ENCODE assay signal across 8 cellular contexts in genomic region chr2:106582431-106583143, GRCh38.
DNase-seq lines count a peak whose midpoint lies in the region; ATAC-seq, FAIRE-seq and TF ChIP-seq lines count a peak whose summit lies in the region.

No MANE protein-coding gene starts in this region.

- no peaks in the 10 kb centered on the region for H3K79me2 ChIP-seq in OCI-LY7 (ENCODE audit: insufficient read depth, low read depth, low read length)

- 7 to 8% (median 7%) methylated on average over 14 of the region's 14 CpGs for WGBS in stomach, 5 donors

- 0 out of 2 replicates have a peak, but pooled peaks cover 2% of the 10 kb centered on the region for H3K9me3 ChIP-seq in HUES6 (ENCODE audit: control insufficient read depth, insufficient read depth, low read depth, low read length)
- no peaks in the 10 kb centered on the region for H3K9me3 ChIP-seq in OCI-LY7 (ENCODE audit: low read length)
- no peaks in the 10 kb centered on the region for H3K9me3 ChIP-seq in stomach

- ATAC-seq in GM21390 (IDR thresholded peaks at IDR 0.05; ENCODE audit: unreplicated experiment) = peak; percentile 75
- ATAC-seq in activated T-cell treated with anti-CD3 and anti-CD28 coated beads, Interleukin-2, amount 50 U/mL, for 72 hours (replicated peaks in 1 of 2) = peak; percentile 62

- peak; percentile 80 for DNase-seq in D721Med (ENCODE audit: insufficient read length, low spot score)
- DNase-seq in OCI-LY7 (ENCODE audit: low spot score) = peak; percentile 50
- peak; percentile 55 to 59 for DNase-seq in activated T-cell treated with anti-CD3 and anti-CD28 coated beads, Interleukin-2, amount 50 U/mL, for 72 hours
- DNase-seq in fibroblast of peridontal ligament (ENCODE audit: extremely low read depth) = peak; percentile 81
- DNase-seq in nephron progenitor cell = peak; percentile 77
- DNase-seq in stomach = peak; percentile 76

- no peak for TF ChIP-seq POLR2A in stomach (IDR thresholded peaks at IDR 0.05)

- no peaks in the 10 kb centered on the region for H3K9me2 ChIP-seq in OCI-LY7 (ENCODE audit: insufficient read depth, low read length)

- H3K4me3 ChIP-seq in HUES6 (ENCODE audit: low read depth, low read length) (peak overlapping the region; percentile 58), OCI-LY7 (ENCODE audit: low read depth, low read length, poor library complexity, severe bottlenecking) (peak overlapping the region; percentile 61), stomach (peak overlapping the region; percentile 21 to 43 (median 34))

- no peaks in the 10 kb centered on the region for H4K20me1 ChIP-seq in OCI-LY7 (ENCODE audit: insufficient read depth, low read length)

- no TSS peak for BruUV-seq in OCI-LY7 (replicated peaks; lab: Mats Ljungman, UMichigan)

- CTCF ChIA-PET in OCI-LY7 (lab: Charles Lee; ENCODE audit: unreplicated experiment) = no interaction called here

- no peak overlapping the region for H3K9ac ChIP-seq in HUES6 (ENCODE audit: low read length)

- H3K27ac ChIP-seq in HUES6 (ENCODE audit: low read depth, low read length) (no peak overlapping the region), OCI-LY7 (ENCODE audit: low read depth, low read length, poor library complexity, severe bottlenecking) (no peak overlapping the region), stomach (peak overlapping the region in 1 of 5 donors; percentile 24)

- H3K36me3 ChIP-seq in HUES6 (ENCODE audit: control insufficient read depth, insufficient read depth, low read length) (no peaks in the 10 kb centered on the region), OCI-LY7 (ENCODE audit: insufficient read depth, low read length) (no peaks in the 10 kb centered on the region), stomach (no peaks in the 10 kb centered on the region)

- H3K27me3 Mint-ChIP-seq in activated T-cell treated with anti-CD3 and anti-CD28 coated beads, Interleukin-2, amount 50 U/mL, for 72 hours (ENCODE audit: low read depth) = peaks cover 43% of the 10 kb centered on the region
- H3K27me3 Mint-ChIP-seq in nephron progenitor cell (ENCODE audit: low read depth, poor library complexity) = peaks cover 17% of the 10 kb centered on the region

- H3K9me3 Mint-ChIP-seq in activated T-cell treated with anti-CD3 and anti-CD28 coated beads, Interleukin-2, amount 50 U/mL, for 72 hours = no peaks in the 10 kb centered on the region
- no peaks in the 10 kb centered on the region for H3K9me3 Mint-ChIP-seq in nephron progenitor cell

- H3K4me3 Mint-ChIP-seq in activated T-cell treated with anti-CD3 and anti-CD28 coated beads, Interleukin-2, amount 50 U/mL, for 72 hours = peak overlapping the region; percentile 55 to 89
- peak overlapping the region; percentile 86 for H3K4me3 Mint-ChIP-seq in nephron progenitor cell

- peaks cover 28% of the 10 kb centered on the region for H3K4me1 Mint-ChIP-seq in activated T-cell treated with anti-CD3 and anti-CD28 coated beads, Interleukin-2, amount 50 U/mL, for 72 hours (ENCODE audit: low read depth)
- H3K4me1 Mint-ChIP-seq in nephron progenitor cell = peaks cover 45% of the 10 kb centered on the region

- H3K4me1 ChIP-seq in HUES6 (ENCODE audit: control insufficient read depth, insufficient read depth, low read length) (peaks cover 6% of the 10 kb centered on the region; the same call in 1 of the 2 replicates), OCI-LY7 (ENCODE audit: insufficient read depth, low read length, poor library complexity, severe bottlenecking) (no peaks in the 10 kb centered on the region), stomach (peaks cover 4 to 13% (median 9%) of the 10 kb centered on the region in 4 donors)

- peak overlapping the region; percentile 79 for H3K4me2 ChIP-seq in OCI-LY7 (ENCODE audit: low read length)

- H3K27me3 ChIP-seq in HUES6 (ENCODE audit: control insufficient read depth, insufficient read depth, low read length) (peaks cover 47% of the 10 kb centered on the region), stomach (peaks cover 0 to 17% (median 11%) of the 10 kb centered on the region in 3 donors)

- TF ChIP-seq CTCF in D721Med (IDR thresholded peaks at IDR 0.05; ENCODE audit: insufficient read depth, missing control alignments) = peak; percentile 96
- peak; percentile 92 for TF ChIP-seq CTCF in OCI-LY7 (conservative IDR thresholded peaks at IDR 0.05; ENCODE audit: low read length)
- TF ChIP-seq CTCF in nephron progenitor cell (IDR thresholded peaks at IDR 0.05) = peak; percentile 84
- TF ChIP-seq CTCF in stomach (IDR thresholded peaks at IDR 0.05) = peak in 5 of 7 experiments; percentile 68 to 77 (median 73)

- intact Hi-C loops in OCI-LY7 (cut with micrococcal nuclease; ENCODE audit: unreplicated experiment) = no loop called here
- intact Hi-C loops in stomach (cut with DNase I; ENCODE audit: low total_unique reads) = loop anchor here (10.0 kb wide), 1 partner anchor 478 kb away; no protein-coding TSS in a partner anchor

- TF ChIP-seq EP300 in stomach (IDR thresholded peaks at IDR 0.05) = no peak

- peak overlapping the region; percentile 72; the same call in 1 of the 2 replicates for H2AFZ ChIP-seq in OCI-LY7 (ENCODE audit: low read length)

- H3K27ac Mint-ChIP-seq in activated T-cell treated with anti-CD3 and anti-CD28 coated beads, Interleukin-2, amount 50 U/mL, for 72 hours = no peak overlapping the region
- H3K27ac Mint-ChIP-seq in nephron progenitor cell = peak overlapping the region; percentile 54

- POLR2A ChIA-PET in OCI-LY7 (lab: Charles Lee) = interaction anchor here (0.7 kb wide), 1 partner anchor 724 kb away, joined by 4 read pairs; no protein-coding TSS in a partner anchor

- H3K36me3 Mint-ChIP-seq in activated T-cell treated with anti-CD3 and anti-CD28 coated beads, Interleukin-2, amount 50 U/mL, for 72 hours (ENCODE audit: insufficient read depth in 2 of 2) = no peaks in the 10 kb centered on the region
- no peaks in the 10 kb centered on the region for H3K36me3 Mint-ChIP-seq in nephron progenitor cell (ENCODE audit: low read depth)

- FAIRE-seq in D721Med (lab: Jason Lieb, UNC) = no peak
